In genomic region chr4:177442623-177443155, GRCh38 we compare ENCODE assay signal across 8 cellular contexts. TPM values are rescaled to one million over a fixed set of nuclear protein-coding genes. Genes with fewer than 3 reads are reported as not detected.
DNase-seq lines count a peak whose midpoint lies in the region; ATAC-seq and TF ChIP-seq lines count a peak whose summit lies in the region.

No MANE protein-coding gene starts in this region.

- H3K27ac ChIP-seq in body of pancreas: peak overlapping the region; percentile 88 to 98 (median 92)
- H3K27ac ChIP-seq in left lung: peak overlapping the region; percentile 94 to 98
- H3K27ac ChIP-seq in temporal lobe (ENCODE audit: low read depth, low read length): peak overlapping the region; percentile 64

- no peak for ATAC-seq in activated CD8-positive, alpha-beta memory T cell treated with anti-CD3 and anti-CD28 coated beads, Interleukin-2, amount 10 ng/mL, durations not matched to agents 7 days and 5 days
- ATAC-seq in HG02610 (IDR thresholded peaks at IDR 0.05; ENCODE audit: unreplicated experiment): peak; percentile 19
- ATAC-seq in body of pancreas: no peak
- ATAC-seq in left lung: peak; percentile 11

- H3K9me3 ChIP-seq in body of pancreas (no peaks in the 10 kb centered on the region), left lung (no peaks in the 10 kb centered on the region)

- H3K27me3 Mint-ChIP-seq in activated CD8-positive, alpha-beta memory T cell treated with anti-CD3 and anti-CD28 coated beads, Interleukin-2, amount 10 ng/mL, durations not matched to agents 7 days and 5 days: no peaks in the 10 kb centered on the region

- intact Hi-C loops in body of pancreas (cut with DNase I) (no loop called here), left lung (cut with DNase I) (no loop called here)

- WGBS in body of pancreas, 2 donors: 0 to 3% methylated on average over 10 of the region's 10 CpGs

- peak overlapping the region; percentile 83 for H3K4me3 Mint-ChIP-seq in activated CD8-positive, alpha-beta memory T cell treated with anti-CD3 and anti-CD28 coated beads, Interleukin-2, amount 10 ng/mL, durations not matched to agents 7 days and 5 days

- CTCF ChIA-PET in activated CD8-positive, alpha-beta memory T cell treated with anti-CD3 and anti-CD28 coated beads, Interleukin-2, amount 10 ng/mL, durations not matched to agents 7 days and 5 days (lab: Charles Lee): interaction anchor here (0.8 to 4.1 kb wide), 9 partner anchors 10 to 192 kb away, joined by 3 to 24 read pairs (median 5); partner anchors contain the start of gene NEIL3

- peaks cover 26% of the 10 kb centered on the region for H3K4me1 Mint-ChIP-seq in activated CD8-positive, alpha-beta memory T cell treated with anti-CD3 and anti-CD28 coated beads, Interleukin-2, amount 10 ng/mL, durations not matched to agents 7 days and 5 days

- peaks cover 9% of the 10 kb centered on the region for H3K36me3 Mint-ChIP-seq in activated CD8-positive, alpha-beta memory T cell treated with anti-CD3 and anti-CD28 coated beads, Interleukin-2, amount 10 ng/mL, durations not matched to agents 7 days and 5 days

- TF ChIP-seq CTCF in body of pancreas (IDR thresholded peaks at IDR 0.05): no peak
- TF ChIP-seq CTCF in left lung (IDR thresholded peaks at IDR 0.05): no peak

- H3K27me3 ChIP-seq in body of pancreas (no peaks in the 10 kb centered on the region), left lung (no peaks in the 10 kb centered on the region)

- H3K4me1 ChIP-seq in body of pancreas (peaks cover 12% of the 10 kb centered on the region), left lung (peaks cover 0 to 19% of the 10 kb centered on the region in 2 donors)

- H3K36me3 ChIP-seq in body of pancreas (replicated peaks in 1 of 2; ENCODE audit: insufficient read depth in 1 of 2, low read depth in 2 of 2): peaks cover 0 to 2% of the 10 kb centered on the region in 2 donors
- H3K36me3 ChIP-seq in left lung: peaks cover 0 to 18% of the 10 kb centered on the region in 2 donors

- peak; percentile 45 for DNase-seq in activated CD8-positive, alpha-beta memory T cell treated with anti-CD3 and anti-CD28 coated beads, Interleukin-2, amount 10 ng/mL, durations not matched to agents 7 days and 5 days
- no peak for DNase-seq in activated CD8-positive, alpha-beta memory T cell treated with anti-CD3 and anti-CD28 coated beads, Interleukin-2, amount 50 U/mL, for 4 hours
- DNase-seq in NOMO-1 (lab: John Stamatoyannopoulos, UW; ENCODE audit: unreplicated experiment in 2 of 2): peak; percentile 58 to 65
- peak in 2 of 4 donors; percentile 10 to 14 for DNase-seq in body of pancreas
- DNase-seq in left lung: no peak
- DNase-seq in NCI-H1694 (lab: John Stamatoyannopoulos, UW): no peak

- no peak for TF ChIP-seq POLR2A in body of pancreas (IDR thresholded peaks at IDR 0.05)

- H3K4me3 ChIP-seq in body of pancreas (peak overlapping the region; percentile 20 to 77), left lung (peak overlapping the region; percentile 54 to 64)

- peak overlapping the region; percentile 94 for H3K27ac Mint-ChIP-seq in activated CD8-positive, alpha-beta memory T cell treated with anti-CD3 and anti-CD28 coated beads, Interleukin-2, amount 10 ng/mL, durations not matched to agents 7 days and 5 days

- H3K9me3 Mint-ChIP-seq in activated CD8-positive, alpha-beta memory T cell treated with anti-CD3 and anti-CD28 coated beads, Interleukin-2, amount 10 ng/mL, durations not matched to agents 7 days and 5 days (ENCODE audit: low read depth): no peaks in the 10 kb centered on the region

RNA-seq across cellular contexts. Expression of gene AGA, which starts 0.5 kb away (rescaled TPM):
- total RNA-seq in activated CD8-positive, alpha-beta memory T cell treated with anti-CD3 and anti-CD28 coated beads, Interleukin-2, amount 10 ng/mL, durations not matched to agents 7 days and 5 days: 10 to 100 TPM; 15.6 to 18.2 TPM
- 10 to 100 TPM; 10.4 to 15.2 TPM for total RNA-seq in body of pancreas
- 10 to 100 TPM; 28.8 to 31.3 TPM for total RNA-seq in left lung
- 9.1 TPM for total RNA-seq in temporal lobe

Comparison
In these comparisons a context has a peak if more than half of its experiments do, and no peak if none do; other contexts are left out.
1. DNase-seq: peak in activated CD8-positive, alpha-beta memory T cell treated with anti-CD3 and anti-CD28 coated beads, Interleukin-2, amount 10 ng/mL, durations not matched to agents 7 days and 5 days (single experiment) and NOMO-1 (2 of 2); none in activated CD8-positive, alpha-beta memory T cell treated with anti-CD3 and anti-CD28 coated beads, Interleukin-2, amount 50 U/mL, for 4 hours (single experiment), left lung (0 of 2) and NCI-H1694 (single experiment).
2. ATAC-seq: peak in HG02610 (single experiment) and left lung (single experiment); none in activated CD8-positive, alpha-beta memory T cell treated with anti-CD3 and anti-CD28 coated beads, Interleukin-2, amount 10 ng/mL, durations not matched to agents 7 days and 5 days (single experiment) and body of pancreas (single experiment).
3. Peak in every context shown above with its lines, with median percentiles within 50 percentile points of each other: H3K27ac ChIP-seq.